ENCODE assay signal across 11 cellular contexts in genomic region chr12:122099856-122100255, GRCh38. TPM values are rescaled to one million over a fixed set of nuclear protein-coding genes. Genes with fewer than 3 reads are reported as not detected.
DNase-seq lines count a peak whose midpoint lies in the region; ATAC-seq and TF ChIP-seq lines count a peak whose summit lies in the region.
"Had no signal": no experiment of that assay in that cellular context is flagged by ENCODE, and none has a peak within 500 bp of the region (broad histone marks: within the 10 kb centered on the region; RNA-seq: fewer than 3 reads in every experiment).

No MANE protein-coding gene starts in this region.

- H3K27ac ChIP-seq in Peyer's patch: peak overlapping the region; percentile 57 to 83 (median 72)
- H3K27ac ChIP-seq in esophagus muscularis mucosa (replicated peaks in 1 of 4): peak overlapping the region; percentile 27 to 81 (median 78)
- peak overlapping the region; percentile 77 for H3K27ac ChIP-seq in stomach smooth muscle (ENCODE audit: low read length)

- H3K4me3 ChIP-seq in Peyer's patch: no peak overlapping the region
- H3K4me3 ChIP-seq in esophagus muscularis mucosa: no peak overlapping the region
- peak overlapping the region in 1 of 2 donors; percentile 14 for H3K4me3 ChIP-seq in stomach smooth muscle (ENCODE audit: low read length in 2 of 2)
- H3K4me3 ChIP-seq: testis had no signal

- H3K27me3 Mint-ChIP-seq in activated CD4-positive, alpha-beta T cell treated with anti-CD3 and anti-CD28 coated beads, Interleukin-2, amount 10 ng/mL, durations not matched to agents 7 days and 5 days: no peaks in the 10 kb centered on the region

- no peak for TF ChIP-seq POLR2A in Peyer's patch (IDR thresholded peaks at IDR 0.05)
- TF ChIP-seq POLR2A in esophagus muscularis mucosa (IDR thresholded peaks at IDR 0.05; ENCODE audit: low read depth): no peak

- H3K27me3 ChIP-seq in Peyer's patch (no peaks in the 10 kb centered on the region), esophagus muscularis mucosa (no peaks in the 10 kb centered on the region), stomach smooth muscle (ENCODE audit: control insufficient read depth in 1 of 2, insufficient read depth in 2 of 2, low read length in 2 of 2) (no peaks in the 10 kb centered on the region)
- H3K27me3 ChIP-seq: testis had no signal

- POLR2A ChIA-PET in activated CD4-positive, alpha-beta T cell treated with anti-CD3 and anti-CD28 coated beads, Interleukin-2, amount 10 ng/mL, durations not matched to agents 7 days and 5 days (lab: Charles Lee): interaction anchor here (0.5 to 0.6 kb wide), 2 partner anchors 12 to 17 kb away, joined by 3 read pairs; no protein-coding TSS in a partner anchor

- peaks cover 62% of the 10 kb centered on the region for H3K4me1 Mint-ChIP-seq in activated CD4-positive, alpha-beta T cell treated with anti-CD3 and anti-CD28 coated beads, Interleukin-2, amount 10 ng/mL, durations not matched to agents 7 days and 5 days

- peaks cover 13% of the 10 kb centered on the region for H3K36me3 Mint-ChIP-seq in activated CD4-positive, alpha-beta T cell treated with anti-CD3 and anti-CD28 coated beads, Interleukin-2, amount 10 ng/mL, durations not matched to agents 7 days and 5 days (ENCODE audit: low read depth)

- no peak overlapping the region for H3K9ac ChIP-seq in stomach smooth muscle (ENCODE audit: low read length in 2 of 2)

- H3K36me3 ChIP-seq in Peyer's patch: no peaks in the 10 kb centered on the region
- no peaks in the 10 kb centered on the region for H3K36me3 ChIP-seq in esophagus muscularis mucosa
- H3K36me3 ChIP-seq in stomach smooth muscle (ENCODE audit: control insufficient read depth in 2 of 2, insufficient read depth in 2 of 2, low read length in 2 of 2): no peaks in the 10 kb centered on the region

- intact Hi-C loops in esophagus muscularis mucosa (cut with DNase I): no loop called here

- H3K4me3 Mint-ChIP-seq in activated CD4-positive, alpha-beta T cell treated with anti-CD3 and anti-CD28 coated beads, Interleukin-2, amount 10 ng/mL, durations not matched to agents 7 days and 5 days: peak overlapping the region; percentile 55

- CTCF ChIA-PET in activated CD4-positive, alpha-beta T cell treated with anti-CD3 and anti-CD28 coated beads, Interleukin-2, amount 10 ng/mL, durations not matched to agents 7 days and 5 days (lab: Charles Lee): interaction anchor here (0.6 to 1.0 kb wide), 2 partner anchors 12 to 202 kb away, joined by 3 to 5 read pairs; no protein-coding TSS in a partner anchor

- no peak for ATAC-seq in GM19035 (IDR thresholded peaks at IDR 0.05; ENCODE audit: unreplicated experiment)

- no peak for TF ChIP-seq EP300 in esophagus muscularis mucosa (IDR thresholded peaks at IDR 0.05)

- H3K9me3 Mint-ChIP-seq in activated CD4-positive, alpha-beta T cell treated with anti-CD3 and anti-CD28 coated beads, Interleukin-2, amount 10 ng/mL, durations not matched to agents 7 days and 5 days: no peaks in the 10 kb centered on the region

- DNase-seq in activated CD4-positive, alpha-beta T cell treated with anti-CD3 and anti-CD28 coated beads, Interleukin-2, amount 10 ng/mL, durations not matched to agents 7 days and 5 days: peak; percentile 33
- DNase-seq in activated CD4-positive, alpha-beta T cell treated with anti-CD3 and anti-CD28 coated beads, Interleukin-2, amount 50 U/mL, for 1 hour: no peak
- DNase-seq in Peyer's patch (peak in 2 of 3 donors; percentile 9 to 31), esophagus muscularis mucosa (ENCODE audit: extremely low spot score) (no peak), anterior cingulate cortex (lab: John Stamatoyannopoulos, UW) (no peak)
- no peak for DNase-seq in activated CD4-positive, CD25-positive, alpha-beta regulatory T cell (lab: John Stamatoyannopoulos, UW)
- DNase-seq: midbrain, SHP77, testis had no signal

- H3K4me1 ChIP-seq in Peyer's patch (peaks cover 11 to 88% (median 18%) of the 10 kb centered on the region in 4 donors), esophagus muscularis mucosa (peaks cover 62 to 95% (median 84%) of the 10 kb centered on the region in 4 donors), stomach smooth muscle (ENCODE audit: control insufficient read depth, insufficient read depth, low read length) (peaks cover 50% of the 10 kb centered on the region)

- TF ChIP-seq CTCF in Peyer's patch (IDR thresholded peaks at IDR 0.05) (no peak), esophagus muscularis mucosa (IDR thresholded peaks at IDR 0.05) (no peak)

- H3K27ac Mint-ChIP-seq in activated CD4-positive, alpha-beta T cell treated with anti-CD3 and anti-CD28 coated beads, Interleukin-2, amount 10 ng/mL, durations not matched to agents 7 days and 5 days: peak overlapping the region; percentile 91

- H3K9me3 ChIP-seq in Peyer's patch: no peaks in the 10 kb centered on the region
- H3K9me3 ChIP-seq in esophagus muscularis mucosa: no peaks in the 10 kb centered on the region
- H3K9me3 ChIP-seq in stomach smooth muscle (ENCODE audit: control insufficient read depth in 2 of 2, low read length in 2 of 2): no peaks in the 10 kb centered on the region
- H3K9me3 ChIP-seq: testis had no signal

- 46% methylated on average over 3 of the region's 3 CpGs for WGBS in esophagus muscularis mucosa

RNA-seq across cellular contexts. Expression of gene MLXIP, which starts 21.3 kb away (rescaled TPM):
- 10 to 100 TPM; 45.7 to 46.8 TPM for total RNA-seq in activated CD4-positive, alpha-beta T cell treated with anti-CD3 and anti-CD28 coated beads, Interleukin-2, amount 10 ng/mL, durations not matched to agents 7 days and 5 days
- total RNA-seq in Peyer's patch: 100 to 1,000 TPM in 2 of 4 donors, 10 to 100 TPM in 2; 41.5 to 157 (median 98.3) TPM
- 10 to 100 TPM; 33.8 to 82.2 (median 50.9) TPM for total RNA-seq in esophagus muscularis mucosa

Comparison
In these comparisons a context has a peak if more than half of its experiments do, and no peak if none do; other contexts are left out.
1. DNase-seq: peak in activated CD4-positive, alpha-beta T cell treated with anti-CD3 and anti-CD28 coated beads, Interleukin-2, amount 10 ng/mL, durations not matched to agents 7 days and 5 days (single experiment) and Peyer's patch (2 of 3); none in activated CD4-positive, alpha-beta T cell treated with anti-CD3 and anti-CD28 coated beads, Interleukin-2, amount 50 U/mL, for 1 hour (single experiment), esophagus muscularis mucosa (single experiment), anterior cingulate cortex (0 of 58) and activated CD4-positive, CD25-positive, alpha-beta regulatory T cell (0 of 4).
2. Peak in every context shown above with its lines, with median percentiles within 50 percentile points of each other: H3K27ac ChIP-seq.